ENCODE assay signal across 1 cellular context in the genomic region with DNA sequence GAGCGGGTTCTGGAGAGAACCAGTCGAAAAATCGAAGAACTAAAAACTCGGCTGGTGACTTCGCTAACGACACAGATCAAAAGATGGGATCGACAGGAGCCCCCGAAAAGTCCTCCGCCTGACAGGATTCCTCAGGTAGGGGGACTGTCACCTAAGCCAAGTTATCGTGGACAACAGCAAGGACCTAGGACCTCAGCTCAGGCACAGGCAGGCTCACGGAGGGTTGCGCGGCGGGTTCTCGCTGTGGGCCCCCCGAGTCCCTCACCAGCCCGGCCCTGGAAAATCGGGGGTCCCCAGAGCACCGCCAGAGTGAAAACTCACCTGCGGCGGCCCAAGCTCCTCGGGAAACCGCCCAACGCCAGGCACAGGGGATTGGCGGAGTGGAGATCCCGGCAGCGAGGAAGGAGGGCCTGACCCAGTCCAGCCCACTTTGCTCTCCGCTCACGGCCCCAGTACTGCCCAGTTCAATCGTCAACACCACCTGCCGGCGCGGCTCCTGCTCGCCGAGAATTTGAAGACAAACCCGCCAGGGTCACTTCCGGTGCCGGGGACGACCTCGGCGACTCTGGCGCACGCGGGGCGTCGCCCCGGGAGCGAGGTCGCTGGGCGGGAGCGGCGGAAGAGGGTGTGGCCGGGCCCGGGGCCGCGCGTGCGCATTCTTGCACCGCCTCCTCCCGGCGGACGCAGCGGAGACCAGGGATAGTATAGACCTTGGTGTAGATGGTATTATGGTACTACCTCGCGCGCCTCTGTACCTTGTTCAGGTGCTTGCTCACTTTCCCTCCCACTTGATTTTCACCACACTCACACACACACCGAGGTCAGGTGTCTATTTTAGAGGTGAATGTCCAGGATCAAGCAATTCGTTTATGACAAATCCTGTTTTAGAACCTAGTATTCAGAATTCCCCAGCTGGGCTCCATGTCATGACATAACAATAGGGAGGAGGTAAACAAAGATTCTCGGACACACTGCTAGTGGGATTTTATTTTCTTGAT.
TF ChIP-seq lines count a peak whose summit lies in the region.

A gene (minus strand): TSS at position 567 of the 998 bp plus-strand sequence. CDS start 10,167 bp downstream, outside the sequence.

TF ChIP-seq in K562, 482 proteins besides CTCF, POLR2A, EP300 and RAD21 (continued from another document and continues in another):
- TF ChIP-seq, protein P1, sequence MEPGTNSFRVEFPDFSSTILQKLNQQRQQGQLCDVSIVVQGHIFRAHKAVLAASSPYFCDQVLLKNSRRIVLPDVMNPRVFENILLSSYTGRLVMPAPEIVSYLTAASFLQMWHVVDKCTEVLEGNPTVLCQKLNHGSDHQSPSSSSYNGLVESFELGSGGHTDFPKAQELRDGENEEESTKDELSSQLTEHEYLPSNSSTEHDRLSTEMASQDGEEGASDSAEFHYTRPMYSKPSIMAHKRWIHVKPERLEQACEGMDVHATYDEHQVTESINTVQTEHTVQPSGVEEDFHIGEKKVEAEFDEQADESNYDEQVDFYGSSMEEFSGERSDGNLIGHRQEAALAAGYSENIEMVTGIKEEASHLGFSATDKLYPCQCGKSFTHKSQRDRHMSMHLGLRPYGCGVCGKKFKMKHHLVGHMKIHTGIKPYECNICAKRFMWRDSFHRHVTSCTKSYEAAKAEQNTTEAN (CRISPR knock-in tag; IDR thresholded peaks at IDR 0.05) = no peak
- TF ChIP-seq RCOR1 (IDR thresholded peaks at IDR 0.05; ENCODE audit: borderline replicate concordance in 1 of 2, low read depth in 2 of 2, low read length in 2 of 2) (peak in 1 of 2 experiments; percentile 83; a peak in 2 of 4 replicates), RFX5 (IDR thresholded peaks at IDR 0.05; ENCODE audit: low read depth, low read length) (no peak), ZNF79 (CRISPR knock-in tag; IDR thresholded peaks at IDR 0.05; ENCODE audit: low read depth) (no peak), SMAD1 (IDR thresholded peaks at IDR 0.05; ENCODE audit: low read depth, low read length, partially characterized antibody) (peak; percentile 23), TCF7L2 (IDR thresholded peaks at IDR 0.05; ENCODE audit: low read depth, low read length) (no peak), CBX1 (IDR thresholded peaks at IDR 0.05; ENCODE audit: low read depth) (peak; percentile 95), ZSCAN29 (IDR thresholded peaks at IDR 0.05) (peak; percentile 71), TEAD1 (CRISPR knock-in tag; IDR thresholded peaks at IDR 0.05) (peak; percentile 23 to 90; a peak in 1 of 4 replicates), ZKSCAN8 (CRISPR knock-in tag; IDR thresholded peaks at IDR 0.05) (no peak), ZNF717 (CRISPR knock-in tag; IDR thresholded peaks at IDR 0.05) (no peak), ZNF24 (IDR thresholded peaks at IDR 0.05) (no peak; the same call in 1 of the 2 replicates), MED1 (CRISPR knock-in tag; IDR thresholded peaks at IDR 0.05; ENCODE audit: borderline replicate concordance) (no peak), CREB1 (IDR thresholded peaks at IDR 0.05) (peak; percentile 88), CREB1 (CRISPR knock-in tag; IDR thresholded peaks at IDR 0.05) (peak; percentile 90), KAT8 (IDR thresholded peaks at IDR 0.05; ENCODE audit: low read depth) (no peak)
- TF ChIP-seq, protein P2, sequence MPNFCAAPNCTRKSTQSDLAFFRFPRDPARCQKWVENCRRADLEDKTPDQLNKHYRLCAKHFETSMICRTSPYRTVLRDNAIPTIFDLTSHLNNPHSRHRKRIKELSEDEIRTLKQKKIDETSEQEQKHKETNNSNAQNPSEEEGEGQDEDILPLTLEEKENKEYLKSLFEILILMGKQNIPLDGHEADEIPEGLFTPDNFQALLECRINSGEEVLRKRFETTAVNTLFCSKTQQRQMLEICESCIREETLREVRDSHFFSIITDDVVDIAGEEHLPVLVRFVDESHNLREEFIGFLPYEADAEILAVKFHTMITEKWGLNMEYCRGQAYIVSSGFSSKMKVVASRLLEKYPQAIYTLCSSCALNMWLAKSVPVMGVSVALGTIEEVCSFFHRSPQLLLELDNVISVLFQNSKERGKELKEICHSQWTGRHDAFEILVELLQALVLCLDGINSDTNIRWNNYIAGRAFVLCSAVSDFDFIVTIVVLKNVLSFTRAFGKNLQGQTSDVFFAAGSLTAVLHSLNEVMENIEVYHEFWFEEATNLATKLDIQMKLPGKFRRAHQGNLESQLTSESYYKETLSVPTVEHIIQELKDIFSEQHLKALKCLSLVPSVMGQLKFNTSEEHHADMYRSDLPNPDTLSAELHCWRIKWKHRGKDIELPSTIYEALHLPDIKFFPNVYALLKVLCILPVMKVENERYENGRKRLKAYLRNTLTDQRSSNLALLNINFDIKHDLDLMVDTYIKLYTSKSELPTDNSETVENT (CRISPR knock-in tag; IDR thresholded peaks at IDR 0.05) = peak; percentile 81; the same call in 1 of the 2 replicates
- TF ChIP-seq, protein P3, sequence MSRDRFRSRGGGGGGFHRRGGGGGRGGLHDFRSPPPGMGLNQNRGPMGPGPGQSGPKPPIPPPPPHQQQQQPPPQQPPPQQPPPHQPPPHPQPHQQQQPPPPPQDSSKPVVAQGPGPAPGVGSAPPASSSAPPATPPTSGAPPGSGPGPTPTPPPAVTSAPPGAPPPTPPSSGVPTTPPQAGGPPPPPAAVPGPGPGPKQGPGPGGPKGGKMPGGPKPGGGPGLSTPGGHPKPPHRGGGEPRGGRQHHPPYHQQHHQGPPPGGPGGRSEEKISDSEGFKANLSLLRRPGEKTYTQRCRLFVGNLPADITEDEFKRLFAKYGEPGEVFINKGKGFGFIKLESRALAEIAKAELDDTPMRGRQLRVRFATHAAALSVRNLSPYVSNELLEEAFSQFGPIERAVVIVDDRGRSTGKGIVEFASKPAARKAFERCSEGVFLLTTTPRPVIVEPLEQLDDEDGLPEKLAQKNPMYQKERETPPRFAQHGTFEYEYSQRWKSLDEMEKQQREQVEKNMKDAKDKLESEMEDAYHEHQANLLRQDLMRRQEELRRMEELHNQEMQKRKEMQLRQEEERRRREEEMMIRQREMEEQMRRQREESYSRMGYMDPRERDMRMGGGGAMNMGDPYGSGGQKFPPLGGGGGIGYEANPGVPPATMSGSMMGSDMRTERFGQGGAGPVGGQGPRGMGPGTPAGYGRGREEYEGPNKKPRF (IDR thresholded peaks at IDR 0.05; ENCODE audit: low read depth, low read length) = no peak
- TF ChIP-seq, protein P4, sequence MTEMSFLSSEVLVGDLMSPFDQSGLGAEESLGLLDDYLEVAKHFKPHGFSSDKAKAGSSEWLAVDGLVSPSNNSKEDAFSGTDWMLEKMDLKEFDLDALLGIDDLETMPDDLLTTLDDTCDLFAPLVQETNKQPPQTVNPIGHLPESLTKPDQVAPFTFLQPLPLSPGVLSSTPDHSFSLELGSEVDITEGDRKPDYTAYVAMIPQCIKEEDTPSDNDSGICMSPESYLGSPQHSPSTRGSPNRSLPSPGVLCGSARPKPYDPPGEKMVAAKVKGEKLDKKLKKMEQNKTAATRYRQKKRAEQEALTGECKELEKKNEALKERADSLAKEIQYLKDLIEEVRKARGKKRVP (CRISPR knock-in tag; IDR thresholded peaks at IDR 0.05) = no peak
- TF ChIP-seq, protein P5, sequence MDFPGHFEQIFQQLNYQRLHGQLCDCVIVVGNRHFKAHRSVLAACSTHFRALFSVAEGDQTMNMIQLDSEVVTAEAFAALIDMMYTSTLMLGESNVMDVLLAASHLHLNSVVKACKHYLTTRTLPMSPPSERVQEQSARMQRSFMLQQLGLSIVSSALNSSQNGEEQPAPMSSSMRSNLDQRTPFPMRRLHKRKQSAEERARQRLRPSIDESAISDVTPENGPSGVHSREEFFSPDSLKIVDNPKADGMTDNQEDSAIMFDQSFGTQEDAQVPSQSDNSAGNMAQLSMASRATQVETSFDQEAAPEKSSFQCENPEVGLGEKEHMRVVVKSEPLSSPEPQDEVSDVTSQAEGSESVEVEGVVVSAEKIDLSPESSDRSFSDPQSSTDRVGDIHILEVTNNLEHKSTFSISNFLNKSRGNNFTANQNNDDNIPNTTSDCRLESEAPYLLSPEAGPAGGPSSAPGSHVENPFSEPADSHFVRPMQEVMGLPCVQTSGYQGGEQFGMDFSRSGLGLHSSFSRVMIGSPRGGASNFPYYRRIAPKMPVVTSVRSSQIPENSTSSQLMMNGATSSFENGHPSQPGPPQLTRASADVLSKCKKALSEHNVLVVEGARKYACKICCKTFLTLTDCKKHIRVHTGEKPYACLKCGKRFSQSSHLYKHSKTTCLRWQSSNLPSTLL (IDR thresholded peaks at IDR 0.05) = peak; percentile 99
- TF ChIP-seq, protein P6, sequence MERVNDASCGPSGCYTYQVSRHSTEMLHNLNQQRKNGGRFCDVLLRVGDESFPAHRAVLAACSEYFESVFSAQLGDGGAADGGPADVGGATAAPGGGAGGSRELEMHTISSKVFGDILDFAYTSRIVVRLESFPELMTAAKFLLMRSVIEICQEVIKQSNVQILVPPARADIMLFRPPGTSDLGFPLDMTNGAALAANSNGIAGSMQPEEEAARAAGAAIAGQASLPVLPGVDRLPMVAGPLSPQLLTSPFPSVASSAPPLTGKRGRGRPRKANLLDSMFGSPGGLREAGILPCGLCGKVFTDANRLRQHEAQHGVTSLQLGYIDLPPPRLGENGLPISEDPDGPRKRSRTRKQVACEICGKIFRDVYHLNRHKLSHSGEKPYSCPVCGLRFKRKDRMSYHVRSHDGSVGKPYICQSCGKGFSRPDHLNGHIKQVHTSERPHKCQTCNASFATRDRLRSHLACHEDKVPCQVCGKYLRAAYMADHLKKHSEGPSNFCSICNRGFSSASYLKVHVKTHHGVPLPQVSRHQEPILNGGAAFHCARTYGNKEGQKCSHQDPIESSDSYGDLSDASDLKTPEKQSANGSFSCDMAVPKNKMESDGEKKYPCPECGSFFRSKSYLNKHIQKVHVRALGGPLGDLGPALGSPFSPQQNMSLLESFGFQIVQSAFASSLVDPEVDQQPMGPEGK (CRISPR knock-in tag; IDR thresholded peaks at IDR 0.05; ENCODE audit: borderline replicate concordance) = no peak
- TF ChIP-seq, protein P7, sequence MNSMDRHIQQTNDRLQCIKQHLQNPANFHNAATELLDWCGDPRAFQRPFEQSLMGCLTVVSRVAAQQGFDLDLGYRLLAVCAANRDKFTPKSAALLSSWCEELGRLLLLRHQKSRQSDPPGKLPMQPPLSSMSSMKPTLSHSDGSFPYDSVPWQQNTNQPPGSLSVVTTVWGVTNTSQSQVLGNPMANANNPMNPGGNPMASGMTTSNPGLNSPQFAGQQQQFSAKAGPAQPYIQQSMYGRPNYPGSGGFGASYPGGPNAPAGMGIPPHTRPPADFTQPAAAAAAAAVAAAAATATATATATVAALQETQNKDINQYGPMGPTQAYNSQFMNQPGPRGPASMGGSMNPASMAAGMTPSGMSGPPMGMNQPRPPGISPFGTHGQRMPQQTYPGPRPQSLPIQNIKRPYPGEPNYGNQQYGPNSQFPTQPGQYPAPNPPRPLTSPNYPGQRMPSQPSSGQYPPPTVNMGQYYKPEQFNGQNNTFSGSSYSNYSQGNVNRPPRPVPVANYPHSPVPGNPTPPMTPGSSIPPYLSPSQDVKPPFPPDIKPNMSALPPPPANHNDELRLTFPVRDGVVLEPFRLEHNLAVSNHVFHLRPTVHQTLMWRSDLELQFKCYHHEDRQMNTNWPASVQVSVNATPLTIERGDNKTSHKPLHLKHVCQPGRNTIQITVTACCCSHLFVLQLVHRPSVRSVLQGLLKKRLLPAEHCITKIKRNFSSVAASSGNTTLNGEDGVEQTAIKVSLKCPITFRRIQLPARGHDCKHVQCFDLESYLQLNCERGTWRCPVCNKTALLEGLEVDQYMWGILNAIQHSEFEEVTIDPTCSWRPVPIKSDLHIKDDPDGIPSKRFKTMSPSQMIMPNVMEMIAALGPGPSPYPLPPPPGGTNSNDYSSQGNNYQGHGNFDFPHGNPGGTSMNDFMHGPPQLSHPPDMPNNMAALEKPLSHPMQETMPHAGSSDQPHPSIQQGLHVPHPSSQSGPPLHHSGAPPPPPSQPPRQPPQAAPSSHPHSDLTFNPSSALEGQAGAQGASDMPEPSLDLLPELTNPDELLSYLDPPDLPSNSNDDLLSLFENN (IDR thresholded peaks at IDR 0.05; ENCODE audit: low read depth in 2 of 2, low read length in 2 of 2) = peak in 1 of 2 experiments; percentile 70; a peak in 1 of 4 replicates
- TF ChIP-seq, protein P8, sequence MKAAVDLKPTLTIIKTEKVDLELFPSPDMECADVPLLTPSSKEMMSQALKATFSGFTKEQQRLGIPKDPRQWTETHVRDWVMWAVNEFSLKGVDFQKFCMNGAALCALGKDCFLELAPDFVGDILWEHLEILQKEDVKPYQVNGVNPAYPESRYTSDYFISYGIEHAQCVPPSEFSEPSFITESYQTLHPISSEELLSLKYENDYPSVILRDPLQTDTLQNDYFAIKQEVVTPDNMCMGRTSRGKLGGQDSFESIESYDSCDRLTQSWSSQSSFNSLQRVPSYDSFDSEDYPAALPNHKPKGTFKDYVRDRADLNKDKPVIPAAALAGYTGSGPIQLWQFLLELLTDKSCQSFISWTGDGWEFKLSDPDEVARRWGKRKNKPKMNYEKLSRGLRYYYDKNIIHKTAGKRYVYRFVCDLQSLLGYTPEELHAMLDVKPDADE (conservative IDR thresholded peaks at IDR 0.05; ENCODE audit: control insufficient read depth, low read depth, low read length) = peak; percentile 92
- TF ChIP-seq, protein P9, sequence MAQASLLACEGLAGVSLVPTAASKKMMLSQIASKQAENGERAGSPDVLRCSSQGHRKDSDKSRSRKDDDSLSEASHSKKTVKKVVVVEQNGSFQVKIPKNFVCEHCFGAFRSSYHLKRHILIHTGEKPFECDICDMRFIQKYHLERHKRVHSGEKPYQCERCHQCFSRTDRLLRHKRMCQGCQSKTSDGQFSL (CRISPR knock-in tag; IDR thresholded peaks at IDR 0.05) = no peak
- TF ChIP-seq, protein P9 (tag; IDR thresholded peaks at IDR 0.05) = no peak
- TF ChIP-seq, protein P10, sequence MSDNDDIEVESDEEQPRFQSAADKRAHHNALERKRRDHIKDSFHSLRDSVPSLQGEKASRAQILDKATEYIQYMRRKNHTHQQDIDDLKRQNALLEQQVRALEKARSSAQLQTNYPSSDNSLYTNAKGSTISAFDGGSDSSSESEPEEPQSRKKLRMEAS (CRISPR knock-in tag; IDR thresholded peaks at IDR 0.05) = peak; percentile 97
- TF ChIP-seq, protein P11, sequence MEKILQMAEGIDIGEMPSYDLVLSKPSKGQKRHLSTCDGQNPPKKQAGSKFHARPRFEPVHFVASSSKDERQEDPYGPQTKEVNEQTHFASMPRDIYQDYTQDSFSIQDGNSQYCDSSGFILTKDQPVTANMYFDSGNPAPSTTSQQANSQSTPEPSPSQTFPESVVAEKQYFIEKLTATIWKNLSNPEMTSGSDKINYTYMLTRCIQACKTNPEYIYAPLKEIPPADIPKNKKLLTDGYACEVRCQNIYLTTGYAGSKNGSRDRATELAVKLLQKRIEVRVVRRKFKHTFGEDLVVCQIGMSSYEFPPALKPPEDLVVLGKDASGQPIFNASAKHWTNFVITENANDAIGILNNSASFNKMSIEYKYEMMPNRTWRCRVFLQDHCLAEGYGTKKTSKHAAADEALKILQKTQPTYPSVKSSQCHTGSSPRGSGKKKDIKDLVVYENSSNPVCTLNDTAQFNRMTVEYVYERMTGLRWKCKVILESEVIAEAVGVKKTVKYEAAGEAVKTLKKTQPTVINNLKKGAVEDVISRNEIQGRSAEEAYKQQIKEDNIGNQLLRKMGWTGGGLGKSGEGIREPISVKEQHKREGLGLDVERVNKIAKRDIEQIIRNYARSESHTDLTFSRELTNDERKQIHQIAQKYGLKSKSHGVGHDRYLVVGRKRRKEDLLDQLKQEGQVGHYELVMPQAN (IDR thresholded peaks at IDR 0.05; ENCODE audit: borderline replicate concordance) = peak; percentile 64
